Comparison of ENCODE assay signal across 1 cellular context in the genomic region with DNA sequence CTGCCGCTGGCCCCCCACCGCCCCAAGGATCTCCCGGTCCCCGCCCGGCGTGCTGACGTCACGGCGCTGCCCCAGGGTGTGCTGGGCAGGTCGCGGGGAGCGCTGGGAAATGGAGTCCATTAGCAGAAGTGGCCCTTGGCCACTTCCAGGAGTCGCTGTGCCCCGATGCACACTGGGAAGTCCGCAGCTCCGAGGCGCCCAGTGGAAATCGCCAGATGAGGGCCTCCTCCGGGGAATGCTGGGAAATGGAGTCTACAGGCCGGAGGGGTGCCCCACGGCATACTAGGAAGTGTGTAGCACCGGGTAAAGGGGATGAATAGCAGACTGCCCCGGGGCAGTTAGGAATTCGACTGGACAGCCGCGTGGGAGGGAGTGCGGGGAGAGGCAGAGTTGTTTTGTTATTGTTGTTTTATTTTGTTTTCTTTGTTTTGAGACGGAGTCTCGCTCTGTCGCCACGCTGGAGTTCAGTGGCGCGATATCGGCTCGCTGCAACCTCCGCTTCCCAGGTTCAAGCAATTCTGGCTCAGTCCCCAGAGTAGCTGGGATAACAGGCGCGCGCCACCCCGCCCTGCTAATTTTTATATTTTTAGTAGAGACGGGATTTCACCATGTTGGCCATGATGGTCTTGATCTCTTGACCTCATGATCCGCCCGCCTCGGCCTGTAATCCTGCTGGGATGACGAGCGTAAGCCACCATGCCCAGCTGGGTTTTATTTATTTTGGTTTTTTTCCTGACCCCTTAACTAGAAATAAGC.
TF ChIP-seq lines count a peak whose summit lies in the region.

A gene (minus strand): TSS at position 2 of the 756 bp plus-strand sequence. CDS start 94 bp downstream, outside the sequence.

TF ChIP-seq in K562, 482 proteins besides CTCF, POLR2A, EP300 and RAD21 (continued from another document and continues in another):
- TF ChIP-seq, protein P1, sequence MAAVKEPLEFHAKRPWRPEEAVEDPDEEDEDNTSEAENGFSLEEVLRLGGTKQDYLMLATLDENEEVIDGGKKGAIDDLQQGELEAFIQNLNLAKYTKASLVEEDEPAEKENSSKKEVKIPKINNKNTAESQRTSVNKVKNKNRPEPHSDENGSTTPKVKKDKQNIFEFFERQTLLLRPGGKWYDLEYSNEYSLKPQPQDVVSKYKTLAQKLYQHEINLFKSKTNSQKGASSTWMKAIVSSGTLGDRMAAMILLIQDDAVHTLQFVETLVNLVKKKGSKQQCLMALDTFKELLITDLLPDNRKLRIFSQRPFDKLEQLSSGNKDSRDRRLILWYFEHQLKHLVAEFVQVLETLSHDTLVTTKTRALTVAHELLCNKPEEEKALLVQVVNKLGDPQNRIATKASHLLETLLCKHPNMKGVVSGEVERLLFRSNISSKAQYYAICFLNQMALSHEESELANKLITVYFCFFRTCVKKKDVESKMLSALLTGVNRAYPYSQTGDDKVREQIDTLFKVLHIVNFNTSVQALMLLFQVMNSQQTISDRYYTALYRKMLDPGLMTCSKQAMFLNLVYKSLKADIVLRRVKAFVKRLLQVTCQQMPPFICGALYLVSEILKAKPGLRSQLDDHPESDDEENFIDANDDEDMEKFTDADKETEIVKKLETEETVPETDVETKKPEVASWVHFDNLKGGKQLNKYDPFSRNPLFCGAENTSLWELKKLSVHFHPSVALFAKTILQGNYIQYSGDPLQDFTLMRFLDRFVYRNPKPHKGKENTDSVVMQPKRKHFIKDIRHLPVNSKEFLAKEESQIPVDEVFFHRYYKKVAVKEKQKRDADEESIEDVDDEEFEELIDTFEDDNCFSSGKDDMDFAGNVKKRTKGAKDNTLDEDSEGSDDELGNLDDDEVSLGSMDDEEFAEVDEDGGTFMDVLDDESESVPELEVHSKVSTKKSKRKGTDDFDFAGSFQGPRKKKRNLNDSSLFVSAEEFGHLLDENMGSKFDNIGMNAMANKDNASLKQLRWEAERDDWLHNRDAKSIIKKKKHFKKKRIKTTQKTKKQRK (IDR thresholded peaks at IDR 0.05; ENCODE audit: borderline replicate concordance, low read depth, low read length): no peak
- TF ChIP-seq HIVEP1 (CRISPR knock-in tag; IDR thresholded peaks at IDR 0.05): peak; percentile 75; the same call in 1 of the 2 replicates
- TF ChIP-seq POLR2B (IDR thresholded peaks at IDR 0.05; ENCODE audit: low read depth, partially characterized antibody): peak; percentile 77
- TF ChIP-seq NR2C1 (IDR thresholded peaks at IDR 0.05): peak; percentile 69
- TF ChIP-seq NR2C1 (tag; IDR thresholded peaks at IDR 0.05): peak; percentile 83
- TF ChIP-seq FOXK2 (conservative IDR thresholded peaks at IDR 0.05 in 1 of 2, IDR thresholded peaks at IDR 0.05 in 1 of 2; ENCODE audit: low read depth in 2 of 2): no peak; a peak in 1 of 4 replicates
- no peak for TF ChIP-seq ZNF436 (CRISPR knock-in tag; IDR thresholded peaks at IDR 0.05)
- TF ChIP-seq ZKSCAN1 (IDR thresholded peaks at IDR 0.05; ENCODE audit: low read depth, low read length): no peak
- TF ChIP-seq GATAD2A (IDR thresholded peaks at IDR 0.05): no peak
- 0 out of 4 replicates have a peak, but pooled peaks of 1 of the 2 experiments have one; percentile 10 for TF ChIP-seq NONO (IDR thresholded peaks at IDR 0.05; ENCODE audit: low read depth in 2 of 2, low read length in 1 of 2)
- no peak for TF ChIP-seq ZNF12 (CRISPR knock-in tag; IDR thresholded peaks at IDR 0.05)
- peak; percentile 85 for TF ChIP-seq MBD2 (IDR thresholded peaks at IDR 0.05; ENCODE audit: borderline replicate concordance, low read depth)
- TF ChIP-seq ZNF57 (CRISPR knock-in tag; IDR thresholded peaks at IDR 0.05): no peak
- no peak for TF ChIP-seq HNRNPH1 (optimal IDR thresholded peaks at IDR 0.05; ENCODE audit: low read depth, low read length)
- peak; percentile 72 for TF ChIP-seq CXXC5 (CRISPR knock-in tag; IDR thresholded peaks at IDR 0.05)
- no peak for TF ChIP-seq HMG20B (CRISPR knock-in tag; IDR thresholded peaks at IDR 0.05)
- no peak for TF ChIP-seq JUNB (CRISPR knock-in tag; conservative IDR thresholded peaks at IDR 0.05)
- no peak for TF ChIP-seq ZNF551 (CRISPR knock-in tag; IDR thresholded peaks at IDR 0.05)
- no peak for TF ChIP-seq ZNF561 (CRISPR knock-in tag; conservative IDR thresholded peaks at IDR 0.05)
- peak; percentile 82; the same call in 1 of the 2 replicates for TF ChIP-seq PHF8 (IDR thresholded peaks at IDR 0.05; ENCODE audit: borderline replicate concordance, low read length)
- no peak for TF ChIP-seq PYGO2 (tag; IDR thresholded peaks at IDR 0.05)
- no peak for TF ChIP-seq HNRNPK (IDR thresholded peaks at IDR 0.05; ENCODE audit: low read depth, low read length, poor library complexity, severe bottlenecking)
- peak; percentile 97 for TF ChIP-seq CREM (IDR thresholded peaks at IDR 0.05; ENCODE audit: low read depth)
- peak; percentile 39 for TF ChIP-seq TEAD4 (IDR thresholded peaks at IDR 0.05; ENCODE audit: low read length)
- TF ChIP-seq TEAD4 (CRISPR knock-in tag; IDR thresholded peaks at IDR 0.05; ENCODE audit: borderline replicate concordance): no peak
- no peak; the same call in 1 of the 2 replicates for TF ChIP-seq GTF2E2 (tag; IDR thresholded peaks at IDR 0.05)
- TF ChIP-seq TCF7 (IDR thresholded peaks at IDR 0.05; ENCODE audit: borderline replicate concordance): no peak
- TF ChIP-seq KAT2B (IDR thresholded peaks at IDR 0.05; ENCODE audit: low read depth, low read length): no peak
- TF ChIP-seq, protein P2, sequence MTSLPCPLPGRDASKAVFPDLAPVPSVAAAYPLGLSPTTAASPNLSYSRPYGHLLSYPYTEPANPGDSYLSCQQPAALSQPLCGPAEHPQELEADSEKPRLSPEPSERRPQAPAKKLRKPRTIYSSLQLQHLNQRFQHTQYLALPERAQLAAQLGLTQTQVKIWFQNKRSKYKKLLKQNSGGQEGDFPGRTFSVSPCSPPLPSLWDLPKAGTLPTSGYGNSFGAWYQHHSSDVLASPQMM (CRISPR knock-in tag; IDR thresholded peaks at IDR 0.05): no peak
- no peak for TF ChIP-seq CREBBP (IDR thresholded peaks at IDR 0.05; ENCODE audit: low read depth, low read length)
- no peak for TF ChIP-seq ETV1 (tag; conservative IDR thresholded peaks at IDR 0.05; ENCODE audit: low read depth)
- peak; percentile 64 for TF ChIP-seq TAF1 (IDR thresholded peaks at IDR 0.05; ENCODE audit: control insufficient read depth, extremely low read depth, insufficient read depth, low read length, severe bottlenecking)
- no peak for TF ChIP-seq ARID2 (IDR thresholded peaks at IDR 0.05)
- peak; percentile 64; the same call in 1 of the 2 replicates for TF ChIP-seq CTBP1 (IDR thresholded peaks at IDR 0.05; ENCODE audit: borderline replicate concordance)
- no peak for TF ChIP-seq SIN3B (IDR thresholded peaks at IDR 0.05; ENCODE audit: low read depth)
- TF ChIP-seq, protein P3, sequence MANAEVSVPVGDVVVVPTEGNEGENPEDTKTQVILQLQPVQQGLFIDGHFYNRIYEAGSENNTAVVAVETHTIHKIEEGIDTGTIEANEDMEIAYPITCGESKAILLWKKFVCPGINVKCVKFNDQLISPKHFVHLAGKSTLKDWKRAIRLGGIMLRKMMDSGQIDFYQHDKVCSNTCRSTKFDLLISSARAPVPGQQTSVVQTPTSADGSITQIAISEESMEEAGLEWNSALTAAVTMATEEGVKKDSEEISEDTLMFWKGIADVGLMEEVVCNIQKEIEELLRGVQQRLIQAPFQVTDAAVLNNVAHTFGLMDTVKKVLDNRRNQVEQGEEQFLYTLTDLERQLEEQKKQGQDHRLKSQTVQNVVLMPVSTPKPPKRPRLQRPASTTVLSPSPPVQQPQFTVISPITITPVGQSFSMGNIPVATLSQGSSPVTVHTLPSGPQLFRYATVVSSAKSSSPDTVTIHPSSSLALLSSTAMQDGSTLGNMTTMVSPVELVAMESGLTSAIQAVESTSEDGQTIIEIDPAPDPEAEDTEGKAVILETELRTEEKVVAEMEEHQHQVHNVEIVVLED (CRISPR knock-in tag; IDR thresholded peaks at IDR 0.05): peak; percentile 99
- TF ChIP-seq, protein P4, sequence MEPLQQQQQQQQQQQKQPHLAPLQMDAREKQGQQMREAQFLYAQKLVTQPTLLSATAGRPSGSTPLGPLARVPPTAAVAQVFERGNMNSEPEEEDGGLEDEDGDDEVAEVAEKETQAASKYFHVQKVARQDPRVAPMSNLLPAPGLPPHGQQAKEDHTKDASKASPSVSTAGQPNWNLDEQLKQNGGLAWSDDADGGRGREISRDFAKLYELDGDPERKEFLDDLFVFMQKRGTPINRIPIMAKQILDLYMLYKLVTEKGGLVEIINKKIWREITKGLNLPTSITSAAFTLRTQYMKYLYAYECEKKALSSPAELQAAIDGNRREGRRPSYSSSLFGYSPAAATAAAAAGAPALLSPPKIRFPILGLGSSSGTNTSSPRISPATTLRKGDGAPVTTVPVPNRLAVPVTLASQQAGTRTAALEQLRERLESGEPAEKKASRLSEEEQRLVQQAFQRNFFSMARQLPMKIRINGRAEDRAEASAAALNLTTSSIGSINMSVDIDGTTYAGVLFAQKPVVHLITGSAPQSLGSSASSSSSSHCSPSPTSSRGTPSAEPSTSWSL (CRISPR knock-in tag; IDR thresholded peaks at IDR 0.05; ENCODE audit: borderline replicate concordance): no peak; the same call in 1 of the 2 replicates
- no peak for TF ChIP-seq HDAC3 (IDR thresholded peaks at IDR 0.05; ENCODE audit: borderline replicate concordance, partially characterized antibody)
- TF ChIP-seq, protein P5, sequence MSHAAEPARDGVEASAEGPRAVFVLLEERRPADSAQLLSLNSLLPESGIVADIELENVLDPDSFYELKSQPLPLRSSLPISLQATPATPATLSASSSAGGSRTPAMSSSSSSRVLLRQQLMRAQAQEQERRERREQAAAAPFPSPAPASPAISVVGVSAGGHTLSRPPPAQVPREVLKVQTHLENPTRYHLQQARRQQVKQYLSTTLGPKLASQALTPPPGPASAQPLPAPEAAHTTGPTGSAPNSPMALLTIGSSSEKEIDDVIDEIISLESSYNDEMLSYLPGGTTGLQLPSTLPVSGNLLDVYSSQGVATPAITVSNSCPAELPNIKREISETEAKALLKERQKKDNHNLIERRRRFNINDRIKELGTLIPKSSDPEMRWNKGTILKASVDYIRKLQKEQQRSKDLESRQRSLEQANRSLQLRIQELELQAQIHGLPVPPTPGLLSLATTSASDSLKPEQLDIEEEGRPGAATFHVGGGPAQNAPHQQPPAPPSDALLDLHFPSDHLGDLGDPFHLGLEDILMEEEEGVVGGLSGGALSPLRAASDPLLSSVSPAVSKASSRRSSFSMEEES (CRISPR knock-in tag; IDR thresholded peaks at IDR 0.05): no peak
- no peak for TF ChIP-seq ZNF77 (CRISPR knock-in tag; IDR thresholded peaks at IDR 0.05)
- TF ChIP-seq ZFP30 (CRISPR knock-in tag; IDR thresholded peaks at IDR 0.05; ENCODE audit: borderline replicate concordance): no peak
- TF ChIP-seq HDAC8 (tag; IDR thresholded peaks at IDR 0.05): no peak
- no peak for TF ChIP-seq MEIS2 (IDR thresholded peaks at IDR 0.05; ENCODE audit: partially characterized antibody)
- TF ChIP-seq NFYB (IDR thresholded peaks at IDR 0.05; ENCODE audit: extremely low read depth, insufficient read length): no peak
- TF ChIP-seq, protein P6, sequence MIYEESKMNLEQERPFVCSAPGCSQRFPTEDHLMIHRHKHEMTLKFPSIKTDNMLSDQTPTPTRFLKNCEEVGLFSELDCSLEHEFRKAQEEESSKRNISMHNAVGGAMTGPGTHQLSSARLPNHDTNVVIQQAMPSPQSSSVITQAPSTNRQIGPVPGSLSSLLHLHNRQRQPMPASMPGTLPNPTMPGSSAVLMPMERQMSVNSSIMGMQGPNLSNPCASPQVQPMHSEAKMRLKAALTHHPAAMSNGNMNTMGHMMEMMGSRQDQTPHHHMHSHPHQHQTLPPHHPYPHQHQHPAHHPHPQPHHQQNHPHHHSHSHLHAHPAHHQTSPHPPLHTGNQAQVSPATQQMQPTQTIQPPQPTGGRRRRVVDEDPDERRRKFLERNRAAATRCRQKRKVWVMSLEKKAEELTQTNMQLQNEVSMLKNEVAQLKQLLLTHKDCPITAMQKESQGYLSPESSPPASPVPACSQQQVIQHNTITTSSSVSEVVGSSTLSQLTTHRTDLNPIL (CRISPR knock-in tag; IDR thresholded peaks at IDR 0.05): no peak
- no peak for TF ChIP-seq FUS (optimal IDR thresholded peaks at IDR 0.05; ENCODE audit: low read depth, low read length)
- no peak for TF ChIP-seq ZNF41 (CRISPR knock-in tag; conservative IDR thresholded peaks at IDR 0.05)
- TF ChIP-seq FOXA3 (CRISPR knock-in tag; conservative IDR thresholded peaks at IDR 0.05 in 1 of 2, IDR thresholded peaks at IDR 0.05 in 1 of 2): no peak
- TF ChIP-seq, protein P7, sequence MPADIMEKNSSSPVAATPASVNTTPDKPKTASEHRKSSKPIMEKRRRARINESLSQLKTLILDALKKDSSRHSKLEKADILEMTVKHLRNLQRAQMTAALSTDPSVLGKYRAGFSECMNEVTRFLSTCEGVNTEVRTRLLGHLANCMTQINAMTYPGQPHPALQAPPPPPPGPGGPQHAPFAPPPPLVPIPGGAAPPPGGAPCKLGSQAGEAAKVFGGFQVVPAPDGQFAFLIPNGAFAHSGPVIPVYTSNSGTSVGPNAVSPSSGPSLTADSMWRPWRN (IDR thresholded peaks at IDR 0.05; ENCODE audit: low read depth): no peak
- TF ChIP-seq, protein P8, sequence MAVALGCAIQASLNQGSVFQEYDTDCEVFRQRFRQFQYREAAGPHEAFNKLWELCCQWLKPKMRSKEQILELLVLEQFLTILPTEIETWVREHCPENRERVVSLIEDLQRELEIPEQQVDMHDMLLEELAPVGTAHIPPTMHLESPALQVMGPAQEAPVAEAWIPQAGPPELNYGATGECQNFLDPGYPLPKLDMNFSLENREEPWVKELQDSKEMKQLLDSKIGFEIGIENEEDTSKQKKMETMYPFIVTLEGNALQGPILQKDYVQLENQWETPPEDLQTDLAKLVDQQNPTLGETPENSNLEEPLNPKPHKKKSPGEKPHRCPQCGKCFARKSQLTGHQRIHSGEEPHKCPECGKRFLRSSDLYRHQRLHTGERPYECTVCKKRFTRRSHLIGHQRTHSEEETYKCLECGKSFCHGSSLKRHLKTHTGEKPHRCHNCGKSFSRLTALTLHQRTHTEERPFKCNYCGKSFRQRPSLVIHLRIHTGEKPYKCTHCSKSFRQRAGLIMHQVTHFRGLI (CRISPR knock-in tag; IDR thresholded peaks at IDR 0.05): no peak
- no peak for TF ChIP-seq SMARCA5 (IDR thresholded peaks at IDR 0.05)
- no peak for TF ChIP-seq CBFB (CRISPR knock-in tag; IDR thresholded peaks at IDR 0.05)
- no peak for TF ChIP-seq ZNF408 (CRISPR knock-in tag; IDR thresholded peaks at IDR 0.05; ENCODE audit: low read depth)
- TF ChIP-seq, protein P9, sequence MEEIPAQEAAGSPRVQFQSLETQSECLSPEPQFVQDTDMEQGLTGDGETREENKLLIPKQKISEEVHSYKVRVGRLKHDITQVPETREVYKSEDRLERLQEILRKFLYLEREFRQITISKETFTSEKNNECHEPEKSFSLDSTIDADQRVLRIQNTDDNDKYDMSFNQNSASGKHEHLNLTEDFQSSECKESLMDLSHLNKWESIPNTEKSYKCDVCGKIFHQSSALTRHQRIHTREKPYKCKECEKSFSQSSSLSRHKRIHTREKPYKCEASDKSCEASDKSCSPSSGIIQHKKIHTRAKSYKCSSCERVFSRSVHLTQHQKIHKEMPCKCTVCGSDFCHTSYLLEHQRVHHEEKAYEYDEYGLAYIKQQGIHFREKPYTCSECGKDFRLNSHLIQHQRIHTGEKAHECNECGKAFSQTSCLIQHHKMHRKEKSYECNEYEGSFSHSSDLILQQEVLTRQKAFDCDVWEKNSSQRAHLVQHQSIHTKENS (CRISPR knock-in tag; IDR thresholded peaks at IDR 0.05): no peak
- TF ChIP-seq HSF4 (CRISPR knock-in tag; IDR thresholded peaks at IDR 0.05; ENCODE audit: borderline replicate concordance): no peak
- TF ChIP-seq FOXK1 (CRISPR knock-in tag; IDR thresholded peaks at IDR 0.05; ENCODE audit: borderline replicate concordance): peak; percentile 89
- no peak; the same call in 1 of the 2 replicates for TF ChIP-seq ZEB2 (IDR thresholded peaks at IDR 0.05)
- TF ChIP-seq NEUROD1 (IDR thresholded peaks at IDR 0.05; ENCODE audit: borderline replicate concordance, low read depth, low read length, partially characterized antibody): peak; percentile 47
